Comparison of ENCODE assay signal across 1 cellular context in the genomic region with DNA sequence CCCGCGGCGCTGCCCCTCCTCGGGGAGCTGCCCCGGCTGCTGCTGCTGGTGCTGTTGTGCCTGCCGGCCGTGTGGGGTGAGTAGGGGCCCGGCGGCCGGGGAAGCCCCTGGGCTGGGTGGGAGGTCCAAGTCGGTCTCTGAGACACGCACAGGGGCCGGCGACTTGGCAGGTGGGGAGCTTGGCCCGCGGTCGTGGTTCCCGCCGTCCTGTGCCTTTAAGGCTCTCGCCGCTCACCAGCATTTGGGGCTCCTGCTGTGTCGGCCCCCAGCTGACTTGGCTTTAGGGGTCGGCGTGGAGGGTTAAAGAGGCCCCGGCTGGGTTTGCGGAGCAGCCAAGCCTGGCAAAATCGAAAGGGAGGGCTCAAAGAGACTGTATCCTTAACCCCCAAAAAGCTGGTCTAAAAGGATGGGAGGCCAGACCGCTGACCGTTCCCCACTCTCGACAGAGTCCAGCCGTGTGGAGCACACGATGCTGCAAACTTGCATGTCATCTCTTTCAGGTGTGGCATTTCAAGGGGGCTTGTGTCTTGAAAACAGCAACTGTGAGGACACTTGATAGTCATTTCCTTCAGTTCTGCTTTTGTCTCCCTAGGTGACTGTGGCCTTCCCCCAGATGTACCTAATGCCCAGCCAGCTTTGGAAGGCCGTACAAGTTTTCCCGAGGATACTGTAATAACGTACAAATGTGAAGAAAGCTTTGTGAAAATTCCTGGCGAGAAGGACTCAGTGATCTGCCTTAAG.
TF ChIP-seq lines count a peak whose summit lies in the region.

No MANE protein-coding gene starts in this region.

TF ChIP-seq in K562, 482 proteins besides CTCF, POLR2A, EP300 and RAD21 (continued from another document and continues in another):
- TF ChIP-seq, protein P1, sequence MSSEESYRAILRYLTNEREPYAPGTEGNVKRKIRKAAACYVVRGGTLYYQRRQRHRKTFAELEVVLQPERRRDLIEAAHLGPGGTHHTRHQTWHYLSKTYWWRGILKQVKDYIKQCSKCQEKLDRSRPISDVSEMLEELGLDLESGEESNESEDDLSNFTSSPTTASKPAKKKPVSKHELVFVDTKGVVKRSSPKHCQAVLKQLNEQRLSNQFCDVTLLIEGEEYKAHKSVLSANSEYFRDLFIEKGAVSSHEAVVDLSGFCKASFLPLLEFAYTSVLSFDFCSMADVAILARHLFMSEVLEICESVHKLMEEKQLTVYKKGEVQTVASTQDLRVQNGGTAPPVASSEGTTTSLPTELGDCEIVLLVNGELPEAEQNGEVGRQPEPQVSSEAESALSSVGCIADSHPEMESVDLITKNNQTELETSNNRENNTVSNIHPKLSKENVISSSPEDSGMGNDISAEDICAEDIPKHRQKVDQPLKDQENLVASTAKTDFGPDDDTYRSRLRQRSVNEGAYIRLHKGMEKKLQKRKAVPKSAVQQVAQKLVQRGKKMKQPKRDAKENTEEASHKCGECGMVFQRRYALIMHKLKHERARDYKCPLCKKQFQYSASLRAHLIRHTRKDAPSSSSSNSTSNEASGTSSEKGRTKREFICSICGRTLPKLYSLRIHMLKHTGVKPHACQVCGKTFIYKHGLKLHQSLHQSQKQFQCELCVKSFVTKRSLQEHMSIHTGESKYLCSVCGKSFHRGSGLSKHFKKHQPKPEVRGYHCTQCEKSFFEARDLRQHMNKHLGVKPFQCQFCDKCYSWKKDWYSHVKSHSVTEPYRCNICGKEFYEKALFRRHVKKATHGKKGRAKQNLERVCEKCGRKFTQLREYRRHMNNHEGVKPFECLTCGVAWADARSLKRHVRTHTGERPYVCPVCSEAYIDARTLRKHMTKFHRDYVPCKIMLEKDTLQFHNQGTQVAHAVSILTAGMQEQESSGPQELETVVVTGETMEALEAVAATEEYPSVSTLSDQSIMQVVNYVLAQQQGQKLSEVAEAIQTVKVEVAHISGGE (CRISPR knock-in tag; IDR thresholded peaks at IDR 0.05): 0 out of 6 replicates have a peak, but pooled peaks of 1 of the 3 experiments have one; percentile 39
- no peak for TF ChIP-seq ELF1 (tag; IDR thresholded peaks at IDR 0.05)
- TF ChIP-seq FOXK1 (CRISPR knock-in tag; IDR thresholded peaks at IDR 0.05; ENCODE audit: borderline replicate concordance): no peak
- TF ChIP-seq ZBTB1 (CRISPR knock-in tag; IDR thresholded peaks at IDR 0.05; ENCODE audit: borderline replicate concordance, low read depth): no peak
- no peak for TF ChIP-seq ELF4 (CRISPR knock-in tag; IDR thresholded peaks at IDR 0.05)
- TF ChIP-seq NFATC3 (IDR thresholded peaks at IDR 0.05): no peak
- TF ChIP-seq HSF4 (CRISPR knock-in tag; IDR thresholded peaks at IDR 0.05; ENCODE audit: borderline replicate concordance): no peak
- TF ChIP-seq, protein P2, sequence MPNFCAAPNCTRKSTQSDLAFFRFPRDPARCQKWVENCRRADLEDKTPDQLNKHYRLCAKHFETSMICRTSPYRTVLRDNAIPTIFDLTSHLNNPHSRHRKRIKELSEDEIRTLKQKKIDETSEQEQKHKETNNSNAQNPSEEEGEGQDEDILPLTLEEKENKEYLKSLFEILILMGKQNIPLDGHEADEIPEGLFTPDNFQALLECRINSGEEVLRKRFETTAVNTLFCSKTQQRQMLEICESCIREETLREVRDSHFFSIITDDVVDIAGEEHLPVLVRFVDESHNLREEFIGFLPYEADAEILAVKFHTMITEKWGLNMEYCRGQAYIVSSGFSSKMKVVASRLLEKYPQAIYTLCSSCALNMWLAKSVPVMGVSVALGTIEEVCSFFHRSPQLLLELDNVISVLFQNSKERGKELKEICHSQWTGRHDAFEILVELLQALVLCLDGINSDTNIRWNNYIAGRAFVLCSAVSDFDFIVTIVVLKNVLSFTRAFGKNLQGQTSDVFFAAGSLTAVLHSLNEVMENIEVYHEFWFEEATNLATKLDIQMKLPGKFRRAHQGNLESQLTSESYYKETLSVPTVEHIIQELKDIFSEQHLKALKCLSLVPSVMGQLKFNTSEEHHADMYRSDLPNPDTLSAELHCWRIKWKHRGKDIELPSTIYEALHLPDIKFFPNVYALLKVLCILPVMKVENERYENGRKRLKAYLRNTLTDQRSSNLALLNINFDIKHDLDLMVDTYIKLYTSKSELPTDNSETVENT (CRISPR knock-in tag; IDR thresholded peaks at IDR 0.05): no peak; the same call in 1 of the 2 replicates
- TF ChIP-seq ZNF263 (CRISPR knock-in tag; IDR thresholded peaks at IDR 0.05; ENCODE audit: borderline replicate concordance): no peak; the same call in 1 of the 2 replicates
- TF ChIP-seq HDAC2 (IDR thresholded peaks at IDR 0.05): no peak
- peak in 1 of 2 experiments; percentile 99; a peak in 2 of 4 replicates for TF ChIP-seq NONO (IDR thresholded peaks at IDR 0.05; ENCODE audit: low read depth in 2 of 2, low read length in 1 of 2)
- TF ChIP-seq, protein P3, sequence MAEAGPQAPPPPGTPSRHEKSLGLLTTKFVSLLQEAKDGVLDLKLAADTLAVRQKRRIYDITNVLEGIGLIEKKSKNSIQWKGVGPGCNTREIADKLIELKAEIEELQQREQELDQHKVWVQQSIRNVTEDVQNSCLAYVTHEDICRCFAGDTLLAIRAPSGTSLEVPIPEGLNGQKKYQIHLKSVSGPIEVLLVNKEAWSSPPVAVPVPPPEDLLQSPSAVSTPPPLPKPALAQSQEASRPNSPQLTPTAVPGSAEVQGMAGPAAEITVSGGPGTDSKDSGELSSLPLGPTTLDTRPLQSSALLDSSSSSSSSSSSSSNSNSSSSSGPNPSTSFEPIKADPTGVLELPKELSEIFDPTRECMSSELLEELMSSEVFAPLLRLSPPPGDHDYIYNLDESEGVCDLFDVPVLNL (CRISPR knock-in tag; IDR thresholded peaks at IDR 0.05; ENCODE audit: low read depth): peak; percentile 27; the same call in 1 of the 2 replicates
- no peak for TF ChIP-seq CBFB (CRISPR knock-in tag; IDR thresholded peaks at IDR 0.05)
- TF ChIP-seq, protein P4, sequence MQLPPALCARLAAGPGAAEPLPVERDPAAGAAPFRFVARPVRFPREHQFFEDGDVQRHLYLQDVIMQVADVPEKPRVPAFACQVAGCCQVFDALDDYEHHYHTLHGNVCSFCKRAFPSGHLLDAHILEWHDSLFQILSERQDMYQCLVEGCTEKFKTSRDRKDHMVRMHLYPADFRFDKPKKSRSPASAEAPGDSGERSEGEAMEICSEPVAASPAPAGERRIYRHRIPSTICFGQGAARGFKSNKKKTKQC (CRISPR knock-in tag; IDR thresholded peaks at IDR 0.05): peak; percentile 38; the same call in 1 of the 2 replicates
- TF ChIP-seq, protein P5, sequence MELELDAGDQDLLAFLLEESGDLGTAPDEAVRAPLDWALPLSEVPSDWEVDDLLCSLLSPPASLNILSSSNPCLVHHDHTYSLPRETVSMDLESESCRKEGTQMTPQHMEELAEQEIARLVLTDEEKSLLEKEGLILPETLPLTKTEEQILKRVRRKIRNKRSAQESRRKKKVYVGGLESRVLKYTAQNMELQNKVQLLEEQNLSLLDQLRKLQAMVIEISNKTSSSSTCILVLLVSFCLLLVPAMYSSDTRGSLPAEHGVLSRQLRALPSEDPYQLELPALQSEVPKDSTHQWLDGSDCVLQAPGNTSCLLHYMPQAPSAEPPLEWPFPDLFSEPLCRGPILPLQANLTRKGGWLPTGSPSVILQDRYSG (tag; conservative IDR thresholded peaks at IDR 0.05; ENCODE audit: low read depth): no peak; the same call in 1 of the 2 replicates
- TF ChIP-seq GATAD2A (IDR thresholded peaks at IDR 0.05): no peak
- TF ChIP-seq ZNF133 (CRISPR knock-in tag; IDR thresholded peaks at IDR 0.05): 0 out of 2 replicates have a peak, but pooled peaks have one; percentile 5
- TF ChIP-seq, protein P6, sequence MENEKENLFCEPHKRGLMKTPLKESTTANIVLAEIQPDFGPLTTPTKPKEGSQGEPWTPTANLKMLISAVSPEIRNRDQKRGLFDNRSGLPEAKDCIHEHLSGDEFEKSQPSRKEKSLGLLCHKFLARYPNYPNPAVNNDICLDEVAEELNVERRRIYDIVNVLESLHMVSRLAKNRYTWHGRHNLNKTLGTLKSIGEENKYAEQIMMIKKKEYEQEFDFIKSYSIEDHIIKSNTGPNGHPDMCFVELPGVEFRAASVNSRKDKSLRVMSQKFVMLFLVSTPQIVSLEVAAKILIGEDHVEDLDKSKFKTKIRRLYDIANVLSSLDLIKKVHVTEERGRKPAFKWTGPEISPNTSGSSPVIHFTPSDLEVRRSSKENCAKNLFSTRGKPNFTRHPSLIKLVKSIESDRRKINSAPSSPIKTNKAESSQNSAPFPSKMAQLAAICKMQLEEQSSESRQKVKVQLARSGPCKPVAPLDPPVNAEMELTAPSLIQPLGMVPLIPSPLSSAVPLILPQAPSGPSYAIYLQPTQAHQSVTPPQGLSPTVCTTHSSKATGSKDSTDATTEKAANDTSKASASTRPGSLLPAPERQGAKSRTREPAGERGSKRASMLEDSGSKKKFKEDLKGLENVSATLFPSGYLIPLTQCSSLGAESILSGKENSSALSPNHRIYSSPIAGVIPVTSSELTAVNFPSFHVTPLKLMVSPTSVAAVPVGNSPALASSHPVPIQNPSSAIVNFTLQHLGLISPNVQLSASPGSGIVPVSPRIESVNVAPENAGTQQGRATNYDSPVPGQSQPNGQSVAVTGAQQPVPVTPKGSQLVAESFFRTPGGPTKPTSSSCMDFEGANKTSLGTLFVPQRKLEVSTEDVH (IDR thresholded peaks at IDR 0.05; ENCODE audit: low read depth, partially characterized antibody): no peak
- TF ChIP-seq CREBBP (IDR thresholded peaks at IDR 0.05; ENCODE audit: low read depth, low read length): no peak
- TF ChIP-seq SIX5 (IDR thresholded peaks at IDR 0.05; ENCODE audit: borderline replicate concordance in 1 of 2, insufficient read depth in 1 of 2, low read depth in 1 of 2, low read length in 2 of 2): no peak
- TF ChIP-seq, protein P7, sequence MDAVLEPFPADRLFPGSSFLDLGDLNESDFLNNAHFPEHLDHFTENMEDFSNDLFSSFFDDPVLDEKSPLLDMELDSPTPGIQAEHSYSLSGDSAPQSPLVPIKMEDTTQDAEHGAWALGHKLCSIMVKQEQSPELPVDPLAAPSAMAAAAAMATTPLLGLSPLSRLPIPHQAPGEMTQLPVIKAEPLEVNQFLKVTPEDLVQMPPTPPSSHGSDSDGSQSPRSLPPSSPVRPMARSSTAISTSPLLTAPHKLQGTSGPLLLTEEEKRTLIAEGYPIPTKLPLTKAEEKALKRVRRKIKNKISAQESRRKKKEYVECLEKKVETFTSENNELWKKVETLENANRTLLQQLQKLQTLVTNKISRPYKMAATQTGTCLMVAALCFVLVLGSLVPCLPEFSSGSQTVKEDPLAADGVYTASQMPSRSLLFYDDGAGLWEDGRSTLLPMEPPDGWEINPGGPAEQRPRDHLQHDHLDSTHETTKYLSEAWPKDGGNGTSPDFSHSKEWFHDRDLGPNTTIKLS (IDR thresholded peaks at IDR 0.05; ENCODE audit: borderline replicate concordance, low read depth): no peak
- TF ChIP-seq POLR2H (tag; IDR thresholded peaks at IDR 0.05; ENCODE audit: low read depth): no peak; the same call in 1 of the 2 replicates
- TF ChIP-seq ZNF766 (CRISPR knock-in tag; conservative IDR thresholded peaks at IDR 0.05): no peak
- TF ChIP-seq HNRNPH1 (optimal IDR thresholded peaks at IDR 0.05; ENCODE audit: low read depth, low read length): no peak
- no peak for TF ChIP-seq SAFB (IDR thresholded peaks at IDR 0.05; ENCODE audit: borderline replicate concordance, low read depth, low read length)
- TF ChIP-seq HCFC1 (IDR thresholded peaks at IDR 0.05; ENCODE audit: low read depth, low read length): no peak
- TF ChIP-seq BHLHE40 (IDR thresholded peaks at IDR 0.05; ENCODE audit: low read length): no peak
- TF ChIP-seq CHD1 (IDR thresholded peaks at IDR 0.05; ENCODE audit: low read length): peak; percentile 98
- TF ChIP-seq POLR2G (IDR thresholded peaks at IDR 0.05; ENCODE audit: low read depth, low read length): peak; percentile 90
- 0 out of 2 replicates have a peak, but pooled peaks have one; percentile 32 for TF ChIP-seq SMAD3 (CRISPR knock-in tag; conservative IDR thresholded peaks at IDR 0.05)
- TF ChIP-seq, protein P8, sequence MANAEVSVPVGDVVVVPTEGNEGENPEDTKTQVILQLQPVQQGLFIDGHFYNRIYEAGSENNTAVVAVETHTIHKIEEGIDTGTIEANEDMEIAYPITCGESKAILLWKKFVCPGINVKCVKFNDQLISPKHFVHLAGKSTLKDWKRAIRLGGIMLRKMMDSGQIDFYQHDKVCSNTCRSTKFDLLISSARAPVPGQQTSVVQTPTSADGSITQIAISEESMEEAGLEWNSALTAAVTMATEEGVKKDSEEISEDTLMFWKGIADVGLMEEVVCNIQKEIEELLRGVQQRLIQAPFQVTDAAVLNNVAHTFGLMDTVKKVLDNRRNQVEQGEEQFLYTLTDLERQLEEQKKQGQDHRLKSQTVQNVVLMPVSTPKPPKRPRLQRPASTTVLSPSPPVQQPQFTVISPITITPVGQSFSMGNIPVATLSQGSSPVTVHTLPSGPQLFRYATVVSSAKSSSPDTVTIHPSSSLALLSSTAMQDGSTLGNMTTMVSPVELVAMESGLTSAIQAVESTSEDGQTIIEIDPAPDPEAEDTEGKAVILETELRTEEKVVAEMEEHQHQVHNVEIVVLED (CRISPR knock-in tag; IDR thresholded peaks at IDR 0.05): no peak
- TF ChIP-seq, protein P9, sequence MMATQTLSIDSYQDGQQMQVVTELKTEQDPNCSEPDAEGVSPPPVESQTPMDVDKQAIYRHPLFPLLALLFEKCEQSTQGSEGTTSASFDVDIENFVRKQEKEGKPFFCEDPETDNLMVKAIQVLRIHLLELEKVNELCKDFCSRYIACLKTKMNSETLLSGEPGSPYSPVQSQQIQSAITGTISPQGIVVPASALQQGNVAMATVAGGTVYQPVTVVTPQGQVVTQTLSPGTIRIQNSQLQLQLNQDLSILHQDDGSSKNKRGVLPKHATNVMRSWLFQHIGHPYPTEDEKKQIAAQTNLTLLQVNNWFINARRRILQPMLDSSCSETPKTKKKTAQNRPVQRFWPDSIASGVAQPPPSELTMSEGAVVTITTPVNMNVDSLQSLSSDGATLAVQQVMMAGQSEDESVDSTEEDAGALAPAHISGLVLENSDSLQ (IDR thresholded peaks at IDR 0.05): no peak
- no peak for TF ChIP-seq FOXK2 (conservative IDR thresholded peaks at IDR 0.05 in 1 of 2, IDR thresholded peaks at IDR 0.05 in 1 of 2; ENCODE audit: low read depth in 2 of 2)
- no peak for TF ChIP-seq BCOR (IDR thresholded peaks at IDR 0.05)
